ENCODE assay signal across 1 cellular context in the genomic region with DNA sequence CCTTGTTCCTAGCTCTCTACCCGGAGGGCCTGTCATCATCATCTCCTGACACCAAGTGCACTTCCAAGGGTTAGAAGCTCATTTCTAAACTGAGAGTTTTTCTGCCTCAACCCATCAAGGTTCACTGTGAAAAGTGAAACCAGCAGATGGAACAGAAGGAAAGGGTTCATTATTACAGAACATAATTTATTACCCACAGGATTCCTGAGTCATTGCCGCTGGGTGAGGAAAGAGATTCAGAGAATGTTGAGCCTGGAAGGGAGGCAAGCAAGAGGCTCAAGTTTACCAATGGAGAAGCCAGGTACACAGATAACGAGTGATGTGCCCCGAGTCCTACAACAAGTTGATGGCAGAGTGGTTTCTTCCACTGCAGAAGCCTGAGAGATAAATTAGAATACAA.
A peak's percentile ranks its signal among the peaks of the same experiment; 100 is the strongest.
TF ChIP-seq lines count a peak whose summit lies in the region.

No MANE protein-coding gene starts in this region.

TF ChIP-seq in K562, 482 proteins besides CTCF, POLR2A, EP300 and RAD21 (continued from another document and continues in another):
- TF ChIP-seq, protein P1, sequence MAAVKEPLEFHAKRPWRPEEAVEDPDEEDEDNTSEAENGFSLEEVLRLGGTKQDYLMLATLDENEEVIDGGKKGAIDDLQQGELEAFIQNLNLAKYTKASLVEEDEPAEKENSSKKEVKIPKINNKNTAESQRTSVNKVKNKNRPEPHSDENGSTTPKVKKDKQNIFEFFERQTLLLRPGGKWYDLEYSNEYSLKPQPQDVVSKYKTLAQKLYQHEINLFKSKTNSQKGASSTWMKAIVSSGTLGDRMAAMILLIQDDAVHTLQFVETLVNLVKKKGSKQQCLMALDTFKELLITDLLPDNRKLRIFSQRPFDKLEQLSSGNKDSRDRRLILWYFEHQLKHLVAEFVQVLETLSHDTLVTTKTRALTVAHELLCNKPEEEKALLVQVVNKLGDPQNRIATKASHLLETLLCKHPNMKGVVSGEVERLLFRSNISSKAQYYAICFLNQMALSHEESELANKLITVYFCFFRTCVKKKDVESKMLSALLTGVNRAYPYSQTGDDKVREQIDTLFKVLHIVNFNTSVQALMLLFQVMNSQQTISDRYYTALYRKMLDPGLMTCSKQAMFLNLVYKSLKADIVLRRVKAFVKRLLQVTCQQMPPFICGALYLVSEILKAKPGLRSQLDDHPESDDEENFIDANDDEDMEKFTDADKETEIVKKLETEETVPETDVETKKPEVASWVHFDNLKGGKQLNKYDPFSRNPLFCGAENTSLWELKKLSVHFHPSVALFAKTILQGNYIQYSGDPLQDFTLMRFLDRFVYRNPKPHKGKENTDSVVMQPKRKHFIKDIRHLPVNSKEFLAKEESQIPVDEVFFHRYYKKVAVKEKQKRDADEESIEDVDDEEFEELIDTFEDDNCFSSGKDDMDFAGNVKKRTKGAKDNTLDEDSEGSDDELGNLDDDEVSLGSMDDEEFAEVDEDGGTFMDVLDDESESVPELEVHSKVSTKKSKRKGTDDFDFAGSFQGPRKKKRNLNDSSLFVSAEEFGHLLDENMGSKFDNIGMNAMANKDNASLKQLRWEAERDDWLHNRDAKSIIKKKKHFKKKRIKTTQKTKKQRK (IDR thresholded peaks at IDR 0.05; ENCODE audit: borderline replicate concordance, low read depth, low read length) = no peak
- TF ChIP-seq, protein P2, sequence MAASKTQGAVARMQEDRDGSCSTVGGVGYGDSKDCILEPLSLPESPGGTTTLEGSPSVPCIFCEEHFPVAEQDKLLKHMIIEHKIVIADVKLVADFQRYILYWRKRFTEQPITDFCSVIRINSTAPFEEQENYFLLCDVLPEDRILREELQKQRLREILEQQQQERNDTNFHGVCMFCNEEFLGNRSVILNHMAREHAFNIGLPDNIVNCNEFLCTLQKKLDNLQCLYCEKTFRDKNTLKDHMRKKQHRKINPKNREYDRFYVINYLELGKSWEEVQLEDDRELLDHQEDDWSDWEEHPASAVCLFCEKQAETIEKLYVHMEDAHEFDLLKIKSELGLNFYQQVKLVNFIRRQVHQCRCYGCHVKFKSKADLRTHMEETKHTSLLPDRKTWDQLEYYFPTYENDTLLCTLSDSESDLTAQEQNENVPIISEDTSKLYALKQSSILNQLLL (CRISPR knock-in tag; IDR thresholded peaks at IDR 0.05; ENCODE audit: borderline replicate concordance) = no peak
- TF ChIP-seq NCOA6 (IDR thresholded peaks at IDR 0.05) = no peak
- no peak for TF ChIP-seq PRMT5 (CRISPR knock-in tag; IDR thresholded peaks at IDR 0.05)
- TF ChIP-seq, protein P3, sequence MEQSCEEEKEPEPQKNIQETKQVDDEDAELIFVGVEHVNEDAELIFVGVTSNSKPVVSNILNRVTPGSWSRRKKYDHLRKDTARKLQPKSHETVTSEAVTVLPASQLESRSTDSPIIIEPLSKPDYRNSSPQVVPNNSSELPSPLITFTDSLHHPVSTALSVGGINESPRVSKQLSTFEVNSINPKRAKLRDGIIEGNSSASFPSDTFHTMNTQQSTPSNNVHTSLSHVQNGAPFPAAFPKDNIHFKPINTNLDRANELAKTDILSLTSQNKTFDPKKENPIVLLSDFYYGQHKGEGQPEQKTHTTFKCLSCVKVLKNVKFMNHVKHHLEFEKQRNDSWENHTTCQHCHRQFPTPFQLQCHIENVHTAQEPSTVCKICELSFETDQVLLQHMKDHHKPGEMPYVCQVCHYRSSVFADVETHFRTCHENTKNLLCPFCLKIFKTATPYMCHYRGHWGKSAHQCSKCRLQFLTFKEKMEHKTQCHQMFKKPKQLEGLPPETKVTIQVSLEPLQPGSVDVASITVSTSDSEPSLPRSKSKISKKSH (CRISPR knock-in tag; IDR thresholded peaks at IDR 0.05) = no peak
- TF ChIP-seq ZNF165 (CRISPR knock-in tag; IDR thresholded peaks at IDR 0.05; ENCODE audit: borderline replicate concordance) = no peak
- TF ChIP-seq MXI1 (IDR thresholded peaks at IDR 0.05; ENCODE audit: low read depth, low read length) = no peak
- no peak for TF ChIP-seq TCF7 (IDR thresholded peaks at IDR 0.05; ENCODE audit: borderline replicate concordance)
- TF ChIP-seq NFE2 (IDR thresholded peaks at IDR 0.05; ENCODE audit: low read depth) = peak; percentile 69; the same call in 1 of the 2 replicates
- no peak for TF ChIP-seq ASH1L (IDR thresholded peaks at IDR 0.05; ENCODE audit: borderline replicate concordance, low read depth, partially characterized antibody)
- TF ChIP-seq SMAD1 (IDR thresholded peaks at IDR 0.05; ENCODE audit: low read depth, low read length, partially characterized antibody) = no peak
- TF ChIP-seq ZBTB17 (CRISPR knock-in tag; IDR thresholded peaks at IDR 0.05) = no peak
- no peak for TF ChIP-seq SMAD2 (IDR thresholded peaks at IDR 0.05; ENCODE audit: low read depth, low read length)
- TF ChIP-seq, protein P4, sequence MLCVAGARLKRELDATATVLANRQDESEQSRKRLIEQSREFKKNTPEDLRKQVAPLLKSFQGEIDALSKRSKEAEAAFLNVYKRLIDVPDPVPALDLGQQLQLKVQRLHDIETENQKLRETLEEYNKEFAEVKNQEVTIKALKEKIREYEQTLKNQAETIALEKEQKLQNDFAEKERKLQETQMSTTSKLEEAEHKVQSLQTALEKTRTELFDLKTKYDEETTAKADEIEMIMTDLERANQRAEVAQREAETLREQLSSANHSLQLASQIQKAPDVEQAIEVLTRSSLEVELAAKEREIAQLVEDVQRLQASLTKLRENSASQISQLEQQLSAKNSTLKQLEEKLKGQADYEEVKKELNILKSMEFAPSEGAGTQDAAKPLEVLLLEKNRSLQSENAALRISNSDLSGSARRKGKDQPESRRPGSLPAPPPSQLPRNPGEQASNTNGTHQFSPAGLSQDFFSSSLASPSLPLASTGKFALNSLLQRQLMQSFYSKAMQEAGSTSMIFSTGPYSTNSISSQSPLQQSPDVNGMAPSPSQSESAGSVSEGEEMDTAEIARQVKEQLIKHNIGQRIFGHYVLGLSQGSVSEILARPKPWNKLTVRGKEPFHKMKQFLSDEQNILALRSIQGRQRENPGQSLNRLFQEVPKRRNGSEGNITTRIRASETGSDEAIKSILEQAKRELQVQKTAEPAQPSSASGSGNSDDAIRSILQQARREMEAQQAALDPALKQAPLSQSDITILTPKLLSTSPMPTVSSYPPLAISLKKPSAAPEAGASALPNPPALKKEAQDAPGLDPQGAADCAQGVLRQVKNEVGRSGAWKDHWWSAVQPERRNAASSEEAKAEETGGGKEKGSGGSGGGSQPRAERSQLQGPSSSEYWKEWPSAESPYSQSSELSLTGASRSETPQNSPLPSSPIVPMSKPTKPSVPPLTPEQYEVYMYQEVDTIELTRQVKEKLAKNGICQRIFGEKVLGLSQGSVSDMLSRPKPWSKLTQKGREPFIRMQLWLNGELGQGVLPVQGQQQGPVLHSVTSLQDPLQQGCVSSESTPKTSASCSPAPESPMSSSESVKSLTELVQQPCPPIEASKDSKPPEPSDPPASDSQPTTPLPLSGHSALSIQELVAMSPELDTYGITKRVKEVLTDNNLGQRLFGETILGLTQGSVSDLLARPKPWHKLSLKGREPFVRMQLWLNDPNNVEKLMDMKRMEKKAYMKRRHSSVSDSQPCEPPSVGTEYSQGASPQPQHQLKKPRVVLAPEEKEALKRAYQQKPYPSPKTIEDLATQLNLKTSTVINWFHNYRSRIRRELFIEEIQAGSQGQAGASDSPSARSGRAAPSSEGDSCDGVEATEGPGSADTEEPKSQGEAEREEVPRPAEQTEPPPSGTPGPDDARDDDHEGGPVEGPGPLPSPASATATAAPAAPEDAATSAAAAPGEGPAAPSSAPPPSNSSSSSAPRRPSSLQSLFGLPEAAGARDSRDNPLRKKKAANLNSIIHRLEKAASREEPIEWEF (CRISPR knock-in tag; IDR thresholded peaks at IDR 0.05) = no peak
- TF ChIP-seq HNRNPH1 (optimal IDR thresholded peaks at IDR 0.05; ENCODE audit: low read depth, low read length) = no peak
- TF ChIP-seq, protein P5, sequence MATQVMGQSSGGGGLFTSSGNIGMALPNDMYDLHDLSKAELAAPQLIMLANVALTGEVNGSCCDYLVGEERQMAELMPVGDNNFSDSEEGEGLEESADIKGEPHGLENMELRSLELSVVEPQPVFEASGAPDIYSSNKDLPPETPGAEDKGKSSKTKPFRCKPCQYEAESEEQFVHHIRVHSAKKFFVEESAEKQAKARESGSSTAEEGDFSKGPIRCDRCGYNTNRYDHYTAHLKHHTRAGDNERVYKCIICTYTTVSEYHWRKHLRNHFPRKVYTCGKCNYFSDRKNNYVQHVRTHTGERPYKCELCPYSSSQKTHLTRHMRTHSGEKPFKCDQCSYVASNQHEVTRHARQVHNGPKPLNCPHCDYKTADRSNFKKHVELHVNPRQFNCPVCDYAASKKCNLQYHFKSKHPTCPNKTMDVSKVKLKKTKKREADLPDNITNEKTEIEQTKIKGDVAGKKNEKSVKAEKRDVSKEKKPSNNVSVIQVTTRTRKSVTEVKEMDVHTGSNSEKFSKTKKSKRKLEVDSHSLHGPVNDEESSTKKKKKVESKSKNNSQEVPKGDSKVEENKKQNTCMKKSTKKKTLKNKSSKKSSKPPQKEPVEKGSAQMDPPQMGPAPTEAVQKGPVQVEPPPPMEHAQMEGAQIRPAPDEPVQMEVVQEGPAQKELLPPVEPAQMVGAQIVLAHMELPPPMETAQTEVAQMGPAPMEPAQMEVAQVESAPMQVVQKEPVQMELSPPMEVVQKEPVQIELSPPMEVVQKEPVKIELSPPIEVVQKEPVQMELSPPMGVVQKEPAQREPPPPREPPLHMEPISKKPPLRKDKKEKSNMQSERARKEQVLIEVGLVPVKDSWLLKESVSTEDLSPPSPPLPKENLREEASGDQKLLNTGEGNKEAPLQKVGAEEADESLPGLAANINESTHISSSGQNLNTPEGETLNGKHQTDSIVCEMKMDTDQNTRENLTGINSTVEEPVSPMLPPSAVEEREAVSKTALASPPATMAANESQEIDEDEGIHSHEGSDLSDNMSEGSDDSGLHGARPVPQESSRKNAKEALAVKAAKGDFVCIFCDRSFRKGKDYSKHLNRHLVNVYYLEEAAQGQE (CRISPR knock-in tag; IDR thresholded peaks at IDR 0.05; ENCODE audit: low read depth) = no peak
- TF ChIP-seq EHMT2 (IDR thresholded peaks at IDR 0.05) = no peak
- TF ChIP-seq ZBED1 (IDR thresholded peaks at IDR 0.05) = no peak
- 0 out of 2 replicates have a peak, but pooled peaks have one; percentile 10 for TF ChIP-seq ATF7 (IDR thresholded peaks at IDR 0.05)
- TF ChIP-seq SRSF1 (IDR thresholded peaks at IDR 0.05; ENCODE audit: low read depth, low read length) = no peak
- TF ChIP-seq CHD1 (IDR thresholded peaks at IDR 0.05; ENCODE audit: low read length) = no peak
- TF ChIP-seq HEY1 (CRISPR knock-in tag; IDR thresholded peaks at IDR 0.05; ENCODE audit: borderline replicate concordance) = no peak
- TF ChIP-seq PML (IDR thresholded peaks at IDR 0.05; ENCODE audit: low read length) = no peak
- no peak for TF ChIP-seq ILF3 (IDR thresholded peaks at IDR 0.05; ENCODE audit: borderline replicate concordance)
- TF ChIP-seq, protein P6, sequence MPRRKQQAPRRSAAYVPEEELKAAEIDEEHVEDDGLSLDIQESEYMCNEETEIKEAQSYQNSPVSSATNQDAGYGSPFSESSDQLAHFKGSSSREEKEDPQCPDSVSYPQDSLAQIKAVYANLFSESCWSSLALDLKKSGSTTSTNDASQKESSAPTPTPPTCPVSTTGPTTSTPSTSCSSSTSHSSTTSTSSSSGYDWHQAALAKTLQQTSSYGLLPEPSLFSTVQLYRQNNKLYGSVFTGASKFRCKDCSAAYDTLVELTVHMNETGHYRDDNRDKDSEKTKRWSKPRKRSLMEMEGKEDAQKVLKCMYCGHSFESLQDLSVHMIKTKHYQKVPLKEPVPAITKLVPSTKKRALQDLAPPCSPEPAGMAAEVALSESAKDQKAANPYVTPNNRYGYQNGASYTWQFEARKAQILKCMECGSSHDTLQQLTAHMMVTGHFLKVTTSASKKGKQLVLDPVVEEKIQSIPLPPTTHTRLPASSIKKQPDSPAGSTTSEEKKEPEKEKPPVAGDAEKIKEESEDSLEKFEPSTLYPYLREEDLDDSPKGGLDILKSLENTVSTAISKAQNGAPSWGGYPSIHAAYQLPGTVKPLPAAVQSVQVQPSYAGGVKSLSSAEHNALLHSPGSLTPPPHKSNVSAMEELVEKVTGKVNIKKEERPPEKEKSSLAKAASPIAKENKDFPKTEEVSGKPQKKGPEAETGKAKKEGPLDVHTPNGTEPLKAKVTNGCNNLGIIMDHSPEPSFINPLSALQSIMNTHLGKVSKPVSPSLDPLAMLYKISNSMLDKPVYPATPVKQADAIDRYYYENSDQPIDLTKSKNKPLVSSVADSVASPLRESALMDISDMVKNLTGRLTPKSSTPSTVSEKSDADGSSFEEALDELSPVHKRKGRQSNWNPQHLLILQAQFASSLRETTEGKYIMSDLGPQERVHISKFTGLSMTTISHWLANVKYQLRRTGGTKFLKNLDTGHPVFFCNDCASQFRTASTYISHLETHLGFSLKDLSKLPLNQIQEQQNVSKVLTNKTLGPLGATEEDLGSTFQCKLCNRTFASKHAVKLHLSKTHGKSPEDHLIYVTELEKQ (CRISPR knock-in tag; IDR thresholded peaks at IDR 0.05) = no peak
- TF ChIP-seq PHB2 (IDR thresholded peaks at IDR 0.05; ENCODE audit: low read depth) = no peak
- TF ChIP-seq DPF2 (IDR thresholded peaks at IDR 0.05) = peak; percentile 24; the same call in 1 of the 2 replicates
- no peak for TF ChIP-seq ZNF77 (CRISPR knock-in tag; IDR thresholded peaks at IDR 0.05)
- TF ChIP-seq, protein P7, sequence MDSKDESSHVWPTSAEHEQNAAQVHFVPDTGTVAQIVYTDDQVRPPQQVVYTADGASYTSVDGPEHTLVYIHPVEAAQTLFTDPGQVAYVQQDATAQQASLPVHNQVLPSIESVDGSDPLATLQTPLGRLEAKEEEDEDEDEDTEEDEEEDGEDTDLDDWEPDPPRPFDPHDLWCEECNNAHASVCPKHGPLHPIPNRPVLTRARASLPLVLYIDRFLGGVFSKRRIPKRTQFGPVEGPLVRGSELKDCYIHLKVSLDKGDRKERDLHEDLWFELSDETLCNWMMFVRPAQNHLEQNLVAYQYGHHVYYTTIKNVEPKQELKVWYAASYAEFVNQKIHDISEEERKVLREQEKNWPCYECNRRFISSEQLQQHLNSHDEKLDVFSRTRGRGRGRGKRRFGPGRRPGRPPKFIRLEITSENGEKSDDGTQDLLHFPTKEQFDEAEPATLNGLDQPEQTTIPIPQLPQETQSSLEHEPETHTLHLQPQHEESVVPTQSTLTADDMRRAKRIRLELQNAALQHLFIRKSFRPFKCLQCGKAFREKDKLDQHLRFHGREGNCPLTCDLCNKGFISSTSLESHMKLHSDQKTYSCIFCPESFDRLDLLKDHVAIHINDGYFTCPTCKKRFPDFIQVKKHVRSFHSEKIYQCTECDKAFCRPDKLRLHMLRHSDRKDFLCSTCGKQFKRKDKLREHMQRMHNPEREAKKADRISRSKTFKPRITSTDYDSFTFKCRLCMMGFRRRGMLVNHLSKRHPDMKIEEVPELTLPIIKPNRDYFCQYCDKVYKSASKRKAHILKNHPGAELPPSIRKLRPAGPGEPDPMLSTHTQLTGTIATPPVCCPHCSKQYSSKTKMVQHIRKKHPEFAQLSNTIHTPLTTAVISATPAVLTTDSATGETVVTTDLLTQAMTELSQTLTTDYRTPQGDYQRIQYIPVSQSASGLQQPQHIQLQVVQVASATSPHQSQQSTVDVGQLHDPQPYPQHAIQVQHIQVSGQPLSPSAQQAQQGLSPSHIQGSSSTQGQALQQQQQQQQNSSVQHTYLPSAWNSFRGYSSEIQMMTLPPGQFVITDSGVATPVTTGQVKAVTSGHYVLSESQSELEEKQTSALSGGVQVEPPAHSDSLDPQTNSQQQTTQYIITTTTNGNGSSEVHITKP (IDR thresholded peaks at IDR 0.05; ENCODE audit: partially characterized antibody) = peak; percentile 53
- no peak for TF ChIP-seq ZNF140 (CRISPR knock-in tag; IDR thresholded peaks at IDR 0.05)
- TF ChIP-seq ZNF764 (CRISPR knock-in tag; IDR thresholded peaks at IDR 0.05; ENCODE audit: low read depth) = no peak
- TF ChIP-seq TCFL5 (CRISPR knock-in tag; conservative IDR thresholded peaks at IDR 0.05) = no peak
- no peak for TF ChIP-seq ZNF324 (CRISPR knock-in tag; IDR thresholded peaks at IDR 0.05)
